Comparison of ENCODE assay signal across 2 cellular contexts in the genomic region with DNA sequence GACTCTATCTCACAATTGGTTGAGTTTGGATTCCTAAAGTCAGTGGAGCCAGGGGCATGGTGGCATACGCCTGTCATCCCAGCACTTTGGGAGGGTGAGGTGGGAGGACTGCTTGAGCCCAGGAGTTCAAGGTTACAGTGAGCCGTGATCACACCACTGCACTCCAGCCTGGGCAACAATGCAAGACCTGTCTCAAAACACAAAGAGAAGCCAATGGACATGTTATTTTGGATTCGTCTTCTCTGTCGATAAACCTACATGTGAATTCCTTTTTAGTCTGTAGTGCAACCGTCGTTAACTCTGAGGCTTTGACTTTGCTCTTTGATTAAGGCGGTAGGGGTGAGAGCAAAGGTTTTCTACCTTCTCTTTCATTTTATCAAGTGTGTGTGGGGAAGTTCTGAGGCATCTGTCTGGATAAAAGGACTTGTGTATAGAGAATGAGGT.
TF ChIP-seq lines count a peak whose summit lies in the region.

No MANE protein-coding gene starts in this region.

TF ChIP-seq in WTC11, 78 proteins besides CTCF, POLR2A, EP300 and RAD21 (continued from another document):
- TF ChIP-seq ZNF512 (CRISPR knock-in tag; IDR thresholded peaks at IDR 0.05; ENCODE audit: borderline replicate concordance) (no peak), TP53 (CRISPR knock-in tag; IDR thresholded peaks at IDR 0.05) (no peak), GRHL2 (CRISPR knock-in tag; IDR thresholded peaks at IDR 0.05; ENCODE audit: insufficient replicate concordance, severe bottlenecking) (no peak), ZMAT4 (CRISPR knock-in tag; IDR thresholded peaks at IDR 0.05) (no peak), NFYB (CRISPR knock-in tag; conservative IDR thresholded peaks at IDR 0.05; ENCODE audit: low read depth) (no peak), CREM (CRISPR knock-in tag; IDR thresholded peaks at IDR 0.05) (no peak), HMGA2 (CRISPR knock-in tag; IDR thresholded peaks at IDR 0.05) (no peak), MAX (CRISPR knock-in tag; IDR thresholded peaks at IDR 0.05) (no peak), ZNF219 (CRISPR knock-in tag; IDR thresholded peaks at IDR 0.05; ENCODE audit: borderline replicate concordance) (no peak), CBFB (CRISPR knock-in tag; IDR thresholded peaks at IDR 0.05; ENCODE audit: low read depth) (no peak), OVOL2 (CRISPR knock-in tag; IDR thresholded peaks at IDR 0.05; ENCODE audit: borderline replicate concordance) (no peak), PRDM15 (CRISPR knock-in tag; IDR thresholded peaks at IDR 0.05) (no peak), SMAD3 (CRISPR knock-in tag; IDR thresholded peaks at IDR 0.05; ENCODE audit: borderline replicate concordance) (no peak), ZNF671 (CRISPR knock-in tag; IDR thresholded peaks at IDR 0.05) (no peak), ZNF396 (CRISPR knock-in tag; IDR thresholded peaks at IDR 0.05; ENCODE audit: borderline replicate concordance) (no peak)
- TF ChIP-seq, protein P1, sequence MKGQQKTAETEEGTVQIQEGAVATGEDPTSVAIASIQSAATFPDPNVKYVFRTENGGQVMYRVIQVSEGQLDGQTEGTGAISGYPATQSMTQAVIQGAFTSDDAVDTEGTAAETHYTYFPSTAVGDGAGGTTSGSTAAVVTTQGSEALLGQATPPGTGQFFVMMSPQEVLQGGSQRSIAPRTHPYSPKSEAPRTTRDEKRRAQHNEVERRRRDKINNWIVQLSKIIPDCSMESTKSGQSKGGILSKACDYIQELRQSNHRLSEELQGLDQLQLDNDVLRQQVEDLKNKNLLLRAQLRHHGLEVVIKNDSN (CRISPR knock-in tag; IDR thresholded peaks at IDR 0.05) = no peak
- TF ChIP-seq, protein P2, sequence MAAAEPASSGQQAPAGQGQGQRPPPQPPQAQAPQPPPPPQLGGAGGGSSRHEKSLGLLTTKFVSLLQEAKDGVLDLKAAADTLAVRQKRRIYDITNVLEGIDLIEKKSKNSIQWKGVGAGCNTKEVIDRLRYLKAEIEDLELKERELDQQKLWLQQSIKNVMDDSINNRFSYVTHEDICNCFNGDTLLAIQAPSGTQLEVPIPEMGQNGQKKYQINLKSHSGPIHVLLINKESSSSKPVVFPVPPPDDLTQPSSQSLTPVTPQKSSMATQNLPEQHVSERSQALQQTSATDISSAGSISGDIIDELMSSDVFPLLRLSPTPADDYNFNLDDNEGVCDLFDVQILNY (CRISPR knock-in tag; IDR thresholded peaks at IDR 0.05) = no peak
TF ChIP-seq in WTC11: peak in this region for 0.

TF ChIP-seq in HepG2, 621 proteins besides CTCF, POLR2A, EP300 and RAD21 (continued from another document and continues in another):
- TF ChIP-seq ZNF574 (CRISPR knock-in tag; IDR thresholded peaks at IDR 0.05) (peak; percentile 55; the same call in 1 of the 2 replicates), ZNF460 (CRISPR knock-in tag; IDR thresholded peaks at IDR 0.05; ENCODE audit: borderline replicate concordance) (peak; percentile 70; the same call in 1 of the 2 replicates), POLR2AphosphoS5 (IDR thresholded peaks at IDR 0.05; ENCODE audit: low read depth, low read length) (peak; percentile 21; the same call in 1 of the 2 replicates), SOX13 (IDR thresholded peaks at IDR 0.05) (no peak; the same call in 1 of the 2 replicates), SOX13 (CRISPR knock-in tag; conservative IDR thresholded peaks at IDR 0.05 in 1 of 2, IDR thresholded peaks at IDR 0.05 in 1 of 2) (peak in 1 of 2 experiments; percentile 82; a peak in 2 of 4 replicates), KMT2A (CRISPR knock-in tag; IDR thresholded peaks at IDR 0.05) (no peak; the same call in 1 of the 2 replicates), MED1 (CRISPR knock-in tag; IDR thresholded peaks at IDR 0.05) (peak; percentile 63), RXRB (CRISPR knock-in tag; IDR thresholded peaks at IDR 0.05; ENCODE audit: borderline replicate concordance) (peak; percentile 79), HDAC1 (CRISPR knock-in tag; IDR thresholded peaks at IDR 0.05) (peak; percentile 43; the same call in 1 of the 2 replicates), CENPX (CRISPR knock-in tag; IDR thresholded peaks at IDR 0.05) (no peak), HNF1A (IDR thresholded peaks at IDR 0.05; ENCODE audit: low read depth) (no peak), HNF1A (CRISPR knock-in tag; IDR thresholded peaks at IDR 0.05; ENCODE audit: borderline replicate concordance) (peak; percentile 42; the same call in 1 of the 2 replicates), ZNF710 (CRISPR knock-in tag; IDR thresholded peaks at IDR 0.05; ENCODE audit: borderline replicate concordance) (peak; percentile 82; the same call in 1 of the 2 replicates), HMG20B (CRISPR knock-in tag; conservative IDR thresholded peaks at IDR 0.05) (0 out of 2 replicates have a peak, but pooled peaks have one; percentile 18), ZGPAT (CRISPR knock-in tag; IDR thresholded peaks at IDR 0.05) (peak; percentile 73; the same call in 1 of the 2 replicates), ZBTB4 (CRISPR knock-in tag; IDR thresholded peaks at IDR 0.05; ENCODE audit: borderline replicate concordance) (peak; percentile 36; the same call in 1 of the 2 replicates), HOXA9 (CRISPR knock-in tag; IDR thresholded peaks at IDR 0.05; ENCODE audit: borderline replicate concordance) (no peak), NCOA2 (CRISPR knock-in tag; IDR thresholded peaks at IDR 0.05) (peak; percentile 70), ZBTB38 (CRISPR knock-in tag; IDR thresholded peaks at IDR 0.05) (peak; percentile 50; the same call in 1 of the 2 replicates), THAP8 (CRISPR knock-in tag; IDR thresholded peaks at IDR 0.05; ENCODE audit: borderline replicate concordance) (no peak), HMG20A (CRISPR knock-in tag; IDR thresholded peaks at IDR 0.05; ENCODE audit: borderline replicate concordance) (peak; percentile 48; the same call in 1 of the 2 replicates), ZNF619 (CRISPR knock-in tag; IDR thresholded peaks at IDR 0.05) (0 out of 2 replicates have a peak, but pooled peaks have one; percentile 34), TCF12 (IDR thresholded peaks at IDR 0.05) (no peak), TCF12 (CRISPR knock-in tag; IDR thresholded peaks at IDR 0.05) (0 out of 2 replicates have a peak, but pooled peaks have one; percentile 31), SSRP1 (CRISPR knock-in tag; IDR thresholded peaks at IDR 0.05) (0 out of 2 replicates have a peak, but pooled peaks have one; percentile 44), SP1 (IDR thresholded peaks at IDR 0.05) (no peak), SP1 (CRISPR knock-in tag; IDR thresholded peaks at IDR 0.05) (0 out of 2 replicates have a peak, but pooled peaks have one; percentile 18)
- TF ChIP-seq, protein P3, sequence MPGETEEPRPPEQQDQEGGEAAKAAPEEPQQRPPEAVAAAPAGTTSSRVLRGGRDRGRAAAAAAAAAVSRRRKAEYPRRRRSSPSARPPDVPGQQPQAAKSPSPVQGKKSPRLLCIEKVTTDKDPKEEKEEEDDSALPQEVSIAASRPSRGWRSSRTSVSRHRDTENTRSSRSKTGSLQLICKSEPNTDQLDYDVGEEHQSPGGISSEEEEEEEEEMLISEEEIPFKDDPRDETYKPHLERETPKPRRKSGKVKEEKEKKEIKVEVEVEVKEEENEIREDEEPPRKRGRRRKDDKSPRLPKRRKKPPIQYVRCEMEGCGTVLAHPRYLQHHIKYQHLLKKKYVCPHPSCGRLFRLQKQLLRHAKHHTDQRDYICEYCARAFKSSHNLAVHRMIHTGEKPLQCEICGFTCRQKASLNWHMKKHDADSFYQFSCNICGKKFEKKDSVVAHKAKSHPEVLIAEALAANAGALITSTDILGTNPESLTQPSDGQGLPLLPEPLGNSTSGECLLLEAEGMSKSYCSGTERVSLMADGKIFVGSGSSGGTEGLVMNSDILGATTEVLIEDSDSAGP (CRISPR knock-in tag; IDR thresholded peaks at IDR 0.05; ENCODE audit: borderline replicate concordance) = no peak
